In the genomic region with DNA sequence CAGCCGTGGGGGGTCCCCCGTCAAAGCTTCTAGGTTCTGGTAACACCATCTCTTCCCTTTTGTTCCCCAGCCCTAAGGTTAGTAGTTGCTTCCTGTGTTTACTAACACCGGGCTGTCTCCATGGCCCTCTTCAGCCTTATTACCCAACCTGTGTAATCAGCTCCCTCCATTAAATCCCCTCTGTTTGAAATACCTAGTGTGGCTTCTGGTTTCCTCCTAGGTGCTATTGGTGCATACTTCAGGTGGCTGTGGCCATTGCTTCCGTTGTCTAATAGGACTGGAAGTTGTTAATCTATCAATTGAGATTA, we compare ENCODE assay signal across 27 cellular contexts. TPM values are rescaled to one million over a fixed set of nuclear protein-coding genes. Genes with fewer than 3 reads are reported as not detected.
DNase-seq lines count a peak whose midpoint lies in the region; FAIRE-seq and TF ChIP-seq lines count a peak whose summit lies in the region.
"Had no signal": no experiment of that assay in that cellular context is flagged by ENCODE, and none has a peak within 500 bp of the region (broad histone marks: within the 10 kb centered on the region; RNA-seq: fewer than 3 reads in every experiment).

No MANE protein-coding gene starts in this region.

- CTCF ChIA-PET in endothelial cell of umbilical vein (lab: Charles Lee) = interaction anchor here (1.0 to 1.2 kb wide), 2 partner anchors 29 to 98 kb away, joined by 3 to 5 read pairs; no protein-coding TSS in a partner anchor

- DNase-seq in DMS153 treated with DMSO at 0.1 percent for 48 hours (lab: John Stamatoyannopoulos, UW; ENCODE audit: unreplicated experiment) = peak; percentile 2
- DNase-seq in M059J (ENCODE audit: low read depth) = peak; percentile 11
- DNase-seq in endothelial cell of umbilical vein (ENCODE audit: low read depth, low spot score) = no peak
- DNase-seq in caudate nucleus (lab: John Stamatoyannopoulos, UW) = no peak
- no peak for DNase-seq in NCI-H1930 (lab: John Stamatoyannopoulos, UW)
- no peak for DNase-seq in CD14-positive monocyte (ENCODE audit: low spot score)
- DNase-seq: activated CD4-positive, CD25-positive, alpha-beta regulatory T cell treated with anti-CD3 and anti-CD28 coated beads, Interleukin-2, amount 50 U/mL, for 72 hours; activated CD8-positive, alpha-beta memory T cell treated with anti-CD3 and anti-CD28 coated beads for 24 hours; activated naive CD4-positive, alpha-beta T cell; activated T-cell treated with anti-CD3 and anti-CD28 coated beads, Interleukin-2, amount 50 U/mL, for 4 hours; amniotic stem cell; CD4-positive, alpha-beta T cell; DMS 273 treated with DMSO at 0.1 percent for 48 hours; GDM1; HFFc6; NCI-H2107; nephron progenitor cell; SHP77 treated with DMSO at 0.1 percent for 48 hours; stimulated activated CD4-positive, alpha-beta T cell treated with anti-CD3 and anti-CD28 coated beads, Interleukin-4, amount 100 ng/mL, for 1 hour; tibial artery had no signal

- no peak overlapping the region for H3K27ac Mint-ChIP-seq in CD14-positive monocyte
- H3K27ac Mint-ChIP-seq: CD4-positive, alpha-beta T cell; GM23338; HFFc6; nephron progenitor cell; stimulated activated memory B cell treated with anti-CD40 and anti-IgM and Interleukin-4, amounts not matched to agents 10 μg/mL and 1 μg/mL and 100 μg/mL, for 72 hours had no signal

- H3K27me3 ChIP-seq in endothelial cell of umbilical vein (ENCODE audit: control insufficient read depth in 2 of 2, insufficient read depth in 2 of 2, low read length in 2 of 2) (peaks cover 0 to 6% of the 10 kb centered on the region in 2 experiments), parathyroid adenoma (ENCODE audit: control insufficient read depth, insufficient read depth, low read length) (no peaks in the 10 kb centered on the region)

- TF ChIP-seq CTCF in endothelial cell of umbilical vein (IDR thresholded peaks at IDR 0.05; ENCODE audit: extremely low read depth in 1 of 2, insufficient read depth in 1 of 2, low read depth in 1 of 2, low read length in 2 of 2) (no peak), parathyroid adenoma (IDR thresholded peaks at IDR 0.05) (no peak), CD14-positive monocyte (IDR thresholded peaks at IDR 0.05) (no peak)

- H3K4me2 ChIP-seq in endothelial cell of umbilical vein (ENCODE audit: insufficient read depth, low read length) = peak overlapping the region; percentile 68
- H3K4me2 ChIP-seq in parathyroid adenoma (ENCODE audit: low read length) = no peak overlapping the region
- H3K4me2 ChIP-seq: GM23338 had no signal

- peaks cover 23% of the 10 kb centered on the region for H3K4me1 ChIP-seq in endothelial cell of umbilical vein (ENCODE audit: control insufficient read depth, extremely low read depth, insufficient read depth, low read length)
- H3K4me1 ChIP-seq in parathyroid adenoma = no peaks in the 10 kb centered on the region
- H3K4me1 ChIP-seq: pancreas had no signal

- no peaks in the 10 kb centered on the region for H3K36me3 ChIP-seq in endothelial cell of umbilical vein (ENCODE audit: control insufficient read depth in 2 of 2, extremely low read depth in 1 of 2, insufficient read depth in 2 of 2, low read length in 2 of 2)
- H3K36me3 ChIP-seq in parathyroid adenoma (ENCODE audit: control insufficient read depth, insufficient read depth, low read length) = no peaks in the 10 kb centered on the region
- H3K36me3 ChIP-seq: pancreas, tibial artery had no signal

- H3K27ac ChIP-seq in endothelial cell of umbilical vein (ENCODE audit: insufficient read depth, low read depth, low read length) = peak overlapping the region; percentile 46
- no peak overlapping the region for H3K27ac ChIP-seq in parathyroid adenoma
- no peak overlapping the region for H3K27ac ChIP-seq in caudate nucleus (ENCODE audit: low read depth, low read length)
- H3K27ac ChIP-seq: pancreas, tibial artery had no signal

- peaks cover 37 to 54% (median 42%) of the 10 kb centered on the region in 3 donors for H3K27me3 Mint-ChIP-seq in CD14-positive monocyte (ENCODE audit: low read depth in 3 of 3)

- intact Hi-C loops in endothelial cell of umbilical vein (cut with micrococcal nuclease) (loop anchor here (1.0 kb wide), 1 partner anchor 677 kb away; no protein-coding TSS in a partner anchor), CD14-positive monocyte (cut with micrococcal nuclease) (no loop called here)

- no peaks in the 10 kb centered on the region for H3K9me3 ChIP-seq in endothelial cell of umbilical vein (replicated peaks; ENCODE audit: control insufficient read depth, insufficient read depth, low read length)
- no peaks in the 10 kb centered on the region for H3K9me3 ChIP-seq in parathyroid adenoma (ENCODE audit: control insufficient read depth, low read length)
- H3K9me3 ChIP-seq: pancreas, tibial artery had no signal

- no peaks in the 10 kb centered on the region for H4K20me1 ChIP-seq in endothelial cell of umbilical vein (replicated peaks; ENCODE audit: control insufficient read depth, extremely low read depth, insufficient read depth, low read length)

- no peaks in the 10 kb centered on the region for H3K4me1 Mint-ChIP-seq in CD14-positive monocyte
- H3K4me1 Mint-ChIP-seq: GM23338, nephron progenitor cell had no signal

- no peaks in the 10 kb centered on the region for H3K9me1 ChIP-seq in endothelial cell of umbilical vein (replicated peaks; ENCODE audit: control insufficient read depth, extremely low read depth, insufficient read depth, low read length)

- dilution Hi-C loops in endothelial cell of umbilical vein (cut with MboI; ENCODE audit: extremely low pct_ligation_motif_present, low sequenced_read_pairs) = no loop called here

- peaks cover 0 to 6% (median 0%) of the 10 kb centered on the region in 7 donors for H3K9me3 Mint-ChIP-seq in CD14-positive monocyte
- H3K9me3 Mint-ChIP-seq: activated T-cell treated with anti-CD3 and anti-CD28 coated beads, Interleukin-2, amount 50 U/mL, for 4 hours; CD4-positive, alpha-beta T cell; GM23338; HFFc6; nephron progenitor cell had no signal

- POLR2A ChIA-PET in endothelial cell of umbilical vein (lab: Charles Lee) = no interaction called here

- H2AFZ ChIP-seq in endothelial cell of umbilical vein (ENCODE audit: low read depth, low read length) (peak overlapping the region; percentile 92), parathyroid adenoma (peak overlapping the region; percentile 70)

- H3K9ac ChIP-seq in endothelial cell of umbilical vein (replicated peaks; ENCODE audit: extremely low read depth, insufficient read depth, low read length) (peak overlapping the region; percentile 70), parathyroid adenoma (no peak overlapping the region)

- no TSS peak for BruUV-seq in endothelial cell of umbilical vein (replicated peaks; lab: Mats Ljungman, UMichigan)

- peak overlapping the region in 2 of 3 experiments; percentile 49 to 64 for H3K4me3 ChIP-seq in endothelial cell of umbilical vein (replicated peaks in 1 of 3; ENCODE audit: insufficient read depth in 1 of 3, low read depth in 1 of 3, low read length in 3 of 3)
- no peak overlapping the region for H3K4me3 ChIP-seq in parathyroid adenoma (ENCODE audit: low read depth, low read length)
- H3K4me3 ChIP-seq: GM23338 had no signal

- FAIRE-seq in endothelial cell of umbilical vein (lab: Jason Lieb, UNC) = no peak
- FAIRE-seq: GM18507, pancreas, TTC549 had no signal

- H3K36me3 Mint-ChIP-seq in CD14-positive monocyte = no peaks in the 10 kb centered on the region
- H3K36me3 Mint-ChIP-seq: stimulated activated memory B cell treated with anti-CD40 and anti-IgM and Interleukin-4, amounts not matched to agents 10 μg/mL and 1 μg/mL and 100 μg/mL, for 72 hours had no signal

- H3K4me3 Mint-ChIP-seq in CD14-positive monocyte = peak overlapping the region in 1 of 2 donors; percentile 59
- H3K4me3 Mint-ChIP-seq: activated T-cell treated with anti-CD3 and anti-CD28 coated beads, Interleukin-2, amount 50 U/mL, for 4 hours; CD4-positive, alpha-beta T cell; GM23338; HFFc6; nephron progenitor cell; stimulated activated memory B cell treated with anti-CD40 and anti-IgM and Interleukin-4, amounts not matched to agents 10 μg/mL and 1 μg/mL and 100 μg/mL, for 72 hours had no signal

- TF ChIP-seq POLR2A in endothelial cell of umbilical vein (IDR thresholded peaks at IDR 0.05; ENCODE audit: low read depth, low read length) = no peak

- no peaks in the 10 kb centered on the region for H3K79me2 ChIP-seq in endothelial cell of umbilical vein (ENCODE audit: control insufficient read depth, insufficient read depth, low read length)
- H3K79me2 ChIP-seq in parathyroid adenoma = no peaks in the 10 kb centered on the region

TF ChIP-seq in endothelial cell of umbilical vein, 7 proteins besides CTCF, POLR2A, EP300 and RAD21:
- TF ChIP-seq JUN (IDR thresholded peaks at IDR 0.05; ENCODE audit: borderline replicate concordance, insufficient read depth, insufficient read length, low read depth) = no peak

RNA-seq across cellular contexts. Expression of a gene that starts 35.3 kb away (rescaled TPM):
- not detected in 2 replicates for total RNA-seq in M059J (2014; rRNA removed; shearing (Covaris generic))
- 0.44 and 2.0 TPM in 2 replicates for total RNA-seq in endothelial cell of umbilical vein
- polyA plus RNA-seq in endothelial cell of umbilical vein = 1.6 and 2.3 TPM in 2 replicates
- polyA plus RNA-seq in endothelial cell of umbilical vein (2011; cell fraction: cytosol; rRNA removed) = 0.68 and 1.2 TPM in 2 replicates
- 5.9 and 8.0 TPM in 2 replicates for polyA plus RNA-seq in endothelial cell of umbilical vein (2011; cell fraction: nucleus; rRNA removed)
- polyA plus RNA-seq in endothelial cell of umbilical vein (2012) = 2.2 and 3.1 TPM in 2 replicates
- polyA minus RNA-seq in endothelial cell of umbilical vein = 2.9 and 4.8 TPM in 2 replicates
- not detected for polyA minus RNA-seq in endothelial cell of umbilical vein (2011; cell fraction: cytosol; rRNA and poly(A)+ RNA removed)
- 6.3 and 11.6 TPM in 2 replicates for polyA minus RNA-seq in endothelial cell of umbilical vein (2011; cell fraction: nucleus; rRNA and poly(A)+ RNA removed)
- not detected for polyA plus RNA-seq in CD14-positive monocyte
- total RNA-seq: activated T-cell treated with anti-CD3 and anti-CD28 coated beads, Interleukin-2, amount 50 U/mL, for 4 hours; CD4-positive, alpha-beta T cell; GM23338; HFFc6; NCI-H460; pancreas had no signal
- polyA plus RNA-seq: GM23338, pancreas had no signal

Comparison
In these comparisons a context has a peak if more than half of its experiments do, and no peak if none do; other contexts are left out.
1. DNase-seq: peak in DMS153 treated with DMSO at 0.1 percent for 48 hours (single experiment) and M059J (single experiment); none in endothelial cell of umbilical vein (single experiment), caudate nucleus (0 of 61), NCI-H1930 (0 of 2) and CD14-positive monocyte (single experiment).